In the genomic region with DNA sequence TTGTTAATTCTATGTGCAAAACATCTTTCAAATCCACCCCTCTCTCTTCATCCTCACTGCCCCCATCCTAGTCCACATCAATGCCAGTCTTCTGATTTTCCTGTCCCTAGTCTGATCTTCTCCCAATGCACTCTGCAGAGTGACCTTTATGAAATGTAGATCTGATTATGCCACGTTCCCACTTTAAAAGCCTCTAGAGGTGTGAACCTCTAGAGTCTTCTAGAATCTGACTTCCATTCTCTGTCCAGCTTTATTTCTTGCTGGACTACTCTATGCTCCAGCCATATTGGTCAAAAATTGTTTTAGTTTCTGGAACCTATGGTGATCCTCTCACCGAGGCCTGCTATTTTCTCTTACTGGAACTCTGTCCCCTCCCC, we compare ENCODE assay signal across 8 cellular contexts. TPM values are rescaled to one million over a fixed set of nuclear protein-coding genes. Genes with fewer than 3 reads are reported as not detected.
DNase-seq lines count a peak whose midpoint lies in the region; ATAC-seq and TF ChIP-seq lines count a peak whose summit lies in the region.

No MANE protein-coding gene starts in this region.

- no peaks in the 10 kb centered on the region for H3K27me3 Mint-ChIP-seq in natural killer cell (ENCODE audit: low read depth in 2 of 2)

- H3K27ac Mint-ChIP-seq in natural killer cell, result peak overlapping the region; percentile 80 to 81

- peaks cover 7% of the 10 kb centered on the region for H3K4me1 ChIP-seq in colonic mucosa

- H3K27ac ChIP-seq in colonic mucosa, result peak overlapping the region; percentile 69

- H3K4me1 Mint-ChIP-seq in natural killer cell, result peaks cover 9 to 11% of the 10 kb centered on the region in 2 donors

- H3K36me3 Mint-ChIP-seq in natural killer cell, result no peaks in the 10 kb centered on the region

- no peak for ATAC-seq in natural killer cell
- ATAC-seq in GM21423 (IDR thresholded peaks at IDR 0.05; ENCODE audit: unreplicated experiment), result no peak
- no peak for ATAC-seq in GM19463 (IDR thresholded peaks at IDR 0.05; ENCODE audit: unreplicated experiment)
- ATAC-seq in GM21381 (IDR thresholded peaks at IDR 0.05; ENCODE audit: unreplicated experiment), result no peak
- ATAC-seq in HG03354 (IDR thresholded peaks at IDR 0.05; ENCODE audit: poor library complexity, severe bottlenecking, unreplicated experiment), result no peak

- H3K36me3 ChIP-seq in colonic mucosa, result no peaks in the 10 kb centered on the region

- no peak for TF ChIP-seq CTCF in AG10803 (conservative IDR thresholded peaks at IDR 0.05; ENCODE audit: low read length)
- TF ChIP-seq CTCF in colonic mucosa (IDR thresholded peaks at IDR 0.05), result no peak
- TF ChIP-seq CTCF in natural killer cell (IDR thresholded peaks at IDR 0.05), result no peak

- intact Hi-C loops in colonic mucosa (cut with DNase I), result no loop called here
- intact Hi-C loops in natural killer cell (cut with micrococcal nuclease), result no loop called here

- H3K4me3 Mint-ChIP-seq in natural killer cell, result peak overlapping the region; percentile 93

- peak overlapping the region; percentile 58 for H3K4me3 ChIP-seq in AG10803 (ENCODE audit: low read length)
- peak overlapping the region; percentile 78 for H3K4me3 ChIP-seq in Jurkat, Clone E6-1 (ENCODE audit: low read length)
- peak overlapping the region; percentile 52 for H3K4me3 ChIP-seq in colonic mucosa

- no peaks in the 10 kb centered on the region for H3K9me3 Mint-ChIP-seq in natural killer cell

- H3K27me3 ChIP-seq in colonic mucosa, result no peaks in the 10 kb centered on the region

- H3K9ac ChIP-seq in colonic mucosa (ENCODE audit: low read depth in 2 of 2, low read length in 2 of 2), result peak overlapping the region; percentile 65 to 67

- DNase-seq in AG10803 (ENCODE audit: low read depth), result no peak
- no peak for DNase-seq in Jurkat, Clone E6-1 (ENCODE audit: low read depth, low spot score)
- no peak for DNase-seq in colonic mucosa
- DNase-seq in natural killer cell, result no peak

- H3K9me3 ChIP-seq in colonic mucosa, result no peaks in the 10 kb centered on the region

RNA-seq across cellular contexts. Expression of gene ZNF648, which starts 32.5 kb away (rescaled TPM):
- not detected for polyA plus RNA-seq in Jurkat, Clone E6-1 (2012; ENCODE audit: insufficient read depth, insufficient read length)
- total RNA-seq in colonic mucosa (under 1 TPM in 1 of 2 donors, not detected in 1; 0.07 TPM), natural killer cell (not detected)
